In the genomic region with DNA sequence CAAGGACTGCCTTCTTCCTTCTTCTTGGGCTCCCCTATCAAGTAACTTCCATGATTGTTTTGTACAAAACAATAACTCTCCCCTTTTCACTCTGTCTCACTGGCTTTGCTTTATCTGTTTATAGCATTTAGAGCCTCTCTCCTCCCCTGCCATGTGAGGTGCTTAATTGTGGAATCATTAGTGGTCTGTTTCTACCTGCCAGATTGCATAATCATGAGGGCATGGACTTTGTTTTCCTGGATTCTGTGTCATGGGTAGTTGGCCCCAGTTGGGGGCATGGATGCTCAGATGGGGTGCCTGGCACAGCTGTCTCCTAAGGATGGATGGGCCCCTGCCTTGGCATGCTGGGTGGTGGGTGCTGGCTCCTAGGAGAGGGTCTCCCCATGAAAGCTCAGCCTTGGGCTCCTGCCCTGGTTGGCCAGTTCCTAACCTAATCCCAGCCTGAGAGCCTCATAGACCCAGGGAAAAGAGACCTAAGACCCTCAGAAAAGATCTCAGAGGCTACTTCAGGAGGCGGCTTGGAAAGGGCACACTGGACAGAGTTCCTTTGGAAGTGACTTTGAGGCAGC, we compare ENCODE assay signal across 21 cellular contexts. TPM values are rescaled to one million over a fixed set of nuclear protein-coding genes. Genes with fewer than 3 reads are reported as not detected.
A peak's percentile ranks its signal among the peaks of the same experiment; 100 is the strongest.
DNase-seq lines count a peak whose midpoint lies in the region; ATAC-seq, FAIRE-seq and TF ChIP-seq lines count a peak whose summit lies in the region.
"Had no signal": no experiment of that assay in that cellular context is flagged by ENCODE, and none has a peak within 500 bp of the region (broad histone marks: within the 10 kb centered on the region; RNA-seq: fewer than 3 reads in every experiment).

No MANE protein-coding gene starts in this region.

- TF ChIP-seq RAD21 in HepG2 (CRISPR knock-in tag; IDR thresholded peaks at IDR 0.05), result no peak

- no peak overlapping the region for H3K56ac ChIP-seq in mesendoderm (ENCODE audit: low read length)

- H2BK120ac ChIP-seq in mesendoderm (ENCODE audit: low read depth, low read length), result no peak overlapping the region

- H3K79me1 ChIP-seq in mesendoderm (ENCODE audit: low read length), result no peaks in the 10 kb centered on the region

- no peak overlapping the region for H3K4ac ChIP-seq in mesendoderm (ENCODE audit: low read depth, low read length)

- H2BK5ac ChIP-seq in mesendoderm (ENCODE audit: low read length), result no peak overlapping the region

- H3K4me1 ChIP-seq in HepG2 (ENCODE audit: insufficient read depth, low read length) (peaks cover 25% of the 10 kb centered on the region), mesendoderm (ENCODE audit: control insufficient read depth, low read depth, low read length) (no peaks in the 10 kb centered on the region)
- H3K4me1 ChIP-seq: Caco-2, HAP-1 had no signal

- H4K8ac ChIP-seq in mesendoderm (ENCODE audit: low read depth, low read length), result no peak overlapping the region

- H4K20me1 ChIP-seq in HepG2 (ENCODE audit: insufficient read depth, low read length), result no peaks in the 10 kb centered on the region

- H3K27me3 ChIP-seq in HepG2 (ENCODE audit: control insufficient read depth in 1 of 2, insufficient read depth in 2 of 2, low read length in 2 of 2), result peaks cover 0 to 15% of the 10 kb centered on the region in 2 experiments; a peak in 3 of 5 replicates
- H3K27me3 ChIP-seq in mesendoderm (ENCODE audit: insufficient read depth, low read length, poor library complexity), result no peaks in the 10 kb centered on the region

- H3K4me3 ChIP-seq in coronary artery (no peak overlapping the region), HepG2 (replicated peaks in 1 of 3; ENCODE audit: insufficient read depth in 1 of 3, low read depth in 2 of 3, low read length in 3 of 3) (no peak overlapping the region), mesendoderm (ENCODE audit: low read length) (no peak overlapping the region)
- H3K4me3 ChIP-seq: GM12878, HAP-1 had no signal

- H3K36me3 ChIP-seq in HepG2 (replicated peaks in 1 of 2; ENCODE audit: control insufficient read depth in 1 of 2, insufficient read depth in 2 of 2, low read length in 2 of 2) (no peaks in the 10 kb centered on the region), mesendoderm (ENCODE audit: control insufficient read depth, insufficient read depth, low read length) (no peaks in the 10 kb centered on the region)
- H3K36me3 ChIP-seq: HAP-1 had no signal

- TF ChIP-seq CTCF in coronary artery (IDR thresholded peaks at IDR 0.05), result no peak
- TF ChIP-seq CTCF in HepG2 (CRISPR knock-in tag; IDR thresholded peaks at IDR 0.05), result no peak

- no peak overlapping the region for H3K18ac ChIP-seq in mesendoderm (ENCODE audit: low read length)

- POLR2A ChIA-PET in HepG2 (lab: Yijun Ruan, JAX), result no interaction called here

- 17% methylated on average over 1 of the region's 1 CpG for WGBS in HepG2 (ENCODE audit: low lambda C conversion rate)
- no CpG with 5 or more reads among the region's 1 CpG for WGBS in mesendoderm (ENCODE audit: extremely low coverage, insufficient coverage, low lambda C conversion rate)

- intact Hi-C loops in HepG2 (cut with micrococcal nuclease; ENCODE audit: unreplicated experiment), result no loop called here

- H2AFZ ChIP-seq in HepG2 (ENCODE audit: low read length), result no peak overlapping the region

- no peak overlapping the region for H3K27ac ChIP-seq in coronary artery
- H3K27ac ChIP-seq in HepG2 (ENCODE audit: extremely low read length, insufficient read depth, low read length), result no peak overlapping the region
- H3K27ac ChIP-seq in mesendoderm (ENCODE audit: low read depth, low read length), result no peak overlapping the region

- no peak overlapping the region for H4K5ac ChIP-seq in mesendoderm (ENCODE audit: low read length)

- TF ChIP-seq EP300 in HepG2 (IDR thresholded peaks at IDR 0.05; ENCODE audit: low read depth in 2 of 2, low read length in 2 of 2) (no peak), HepG2 (CRISPR knock-in tag; IDR thresholded peaks at IDR 0.05; ENCODE audit: borderline replicate concordance) (no peak)

- H2AK5ac ChIP-seq in mesendoderm (ENCODE audit: low read length), result no peak overlapping the region

- no peak for FAIRE-seq in HepG2 (lab: Jason Lieb, UNC)
- FAIRE-seq: GM12878, H54 had no signal

- no peaks in the 10 kb centered on the region for H3K79me2 ChIP-seq in HepG2 (ENCODE audit: insufficient read depth, low read length)
- H3K79me2 ChIP-seq in mesendoderm (ENCODE audit: control insufficient read depth, insufficient read depth, low read length), result no peaks in the 10 kb centered on the region

- BruUV-seq in HepG2 (replicated peaks; lab: Mats Ljungman, UMichigan), result no TSS peak

- in situ Hi-C loops in HepG2 (cut with HindIII; ENCODE audit: extremely low pct_ligation_motif_present, low pct_unique_long_range_greater_than_20kb), result no loop called here

- H3K9ac ChIP-seq in HepG2 (ENCODE audit: insufficient read depth, low read depth, low read length) (no peak overlapping the region), mesendoderm (ENCODE audit: low read length) (no peak overlapping the region)

- H3K23ac ChIP-seq in mesendoderm (ENCODE audit: low read length), result peak overlapping the region; percentile 16

- peak overlapping the region; percentile 29; the same call in 1 of the 2 replicates for H3K4me2 ChIP-seq in HepG2 (ENCODE audit: low read depth, low read length)
- no peak overlapping the region for H3K4me2 ChIP-seq in mesendoderm (ENCODE audit: low read length)

- TF ChIP-seq POLR2A in HepG2 (IDR thresholded peaks at IDR 0.05; ENCODE audit: insufficient read depth in 1 of 2, low read depth in 2 of 2, low read length in 2 of 2), result no peak

- H3K9me3 ChIP-seq in HepG2 (ENCODE audit: low read length), result no peaks in the 10 kb centered on the region
- H3K9me3 ChIP-seq: Caco-2, HAP-1 had no signal

- CTCF ChIA-PET in HepG2 (lab: Yijun Ruan, JAX; ENCODE audit: low intra/inter-chr PET ratio, low total read pairs), result no interaction called here

- DNase-seq in coronary artery (ENCODE audit: low spot score) (peak; percentile 50), HepG2 (ENCODE audit: low spot score) (no peak), mesendoderm (no peak), DMS 273 treated with DMSO at 0.1 percent for 48 hours (lab: John Stamatoyannopoulos, UW) (no peak), activated T-cell treated with anti-CD3 and anti-CD28 coated beads for 4 hours (no peak), COLO829 (ENCODE audit: low spot score) (no peak)
- DNase-seq: C1 segment of cervical spinal cord; Caco-2; CD4-positive, alpha-beta memory T cell; DMS79; EL; GDM1; GOT3; HFFc6 had no signal

- ATAC-seq in HepG2 (no peak), HG02623 (IDR thresholded peaks at IDR 0.05; ENCODE audit: unreplicated experiment) (no peak)
- ATAC-seq: GM12878 had no signal

- no peak overlapping the region for H2BK15ac ChIP-seq in mesendoderm (replicated peaks; ENCODE audit: low read depth)

TF ChIP-seq in HepG2, 621 proteins besides CTCF, POLR2A, EP300 and RAD21:
- TF ChIP-seq, protein P1, sequence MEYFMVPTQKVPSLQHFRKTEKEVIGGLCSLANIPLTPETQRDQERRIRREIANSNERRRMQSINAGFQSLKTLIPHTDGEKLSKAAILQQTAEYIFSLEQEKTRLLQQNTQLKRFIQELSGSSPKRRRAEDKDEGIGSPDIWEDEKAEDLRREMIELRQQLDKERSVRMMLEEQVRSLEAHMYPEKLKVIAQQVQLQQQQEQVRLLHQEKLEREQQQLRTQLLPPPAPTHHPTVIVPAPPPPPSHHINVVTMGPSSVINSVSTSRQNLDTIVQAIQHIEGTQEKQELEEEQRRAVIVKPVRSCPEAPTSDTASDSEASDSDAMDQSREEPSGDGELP (IDR thresholded peaks at IDR 0.05; ENCODE audit: borderline replicate concordance, low read depth), result no peak
- TF ChIP-seq CEBPB (IDR thresholded peaks at IDR 0.05; ENCODE audit: borderline replicate concordance, low read depth, low read length), result peak; percentile 63

RNA-seq across cellular contexts. Expression of a gene that starts 8.0 kb away (rescaled TPM):
- total RNA-seq in HepG2 (2016; rRNA removed; fragmentation: Illumina TruSeq; extraction: Trizol), result 2.1 and 2.5 TPM in 2 replicates
- total RNA-seq in HepG2 (2016; cell fraction: cytosol; rRNA removed; fragmentation: Illumina TruSeq; extraction: Trizol; ENCODE audit: low read depth), result 4.1 TPM in 2 replicates
- 1.9 and 2.3 TPM in 2 replicates for total RNA-seq in HepG2 (2016; cell fraction: insoluble cytoplasmic fraction; rRNA removed; fragmentation: Illumina TruSeq; extraction: Trizol)
- 6.4 TPM in 2 replicates for total RNA-seq in HepG2 (2016; cell fraction: membrane; rRNA removed; fragmentation: Illumina TruSeq; extraction: Trizol)
- total RNA-seq in HepG2 (2016; cell fraction: nucleus; rRNA removed; fragmentation: Illumina TruSeq; extraction: Trizol), result 1.4 and 1.7 TPM in 2 replicates
- polyA plus RNA-seq in HepG2 (2011; rRNA removed), result 0.91 and 1.2 TPM in 2 replicates
- polyA plus RNA-seq in HepG2 (2011; cell fraction: cytosol; rRNA removed), result 0.81 and 1.0 TPM in 2 replicates
- 0.52 and 0.61 TPM in 2 replicates for polyA plus RNA-seq in HepG2 (2011; cell fraction: nucleus; rRNA removed)
- polyA plus RNA-seq in HepG2 (2012), result 0.36 and 0.52 TPM in 2 replicates
- 5.6 and 6.2 TPM in 2 replicates for polyA plus RNA-seq in HepG2 (2016; cell fraction: cytosol; fragmentation: Illumina TruSeq; extraction: Trizol; ENCODE audit: low read depth)
- polyA plus RNA-seq in HepG2 (2016; cell fraction: insoluble cytoplasmic fraction; fragmentation: Illumina TruSeq; extraction: Trizol; ENCODE audit: low read depth), result 3.3 and 4.1 TPM in 2 replicates
- polyA plus RNA-seq in HepG2 (2016; cell fraction: membrane; fragmentation: Illumina TruSeq; extraction: Trizol; ENCODE audit: low read depth), result 8.7 and 9.1 TPM in 2 replicates
- 3.4 and 3.5 TPM in 2 replicates for polyA plus RNA-seq in HepG2 (2016; cell fraction: nucleus; fragmentation: Illumina TruSeq; extraction: Trizol; ENCODE audit: insufficient read depth, low read depth)
- polyA minus RNA-seq in HepG2 (2011; rRNA and poly(A)+ RNA removed; ENCODE audit: low replicate concordance), result 1.6 TPM in 1 of 2 replicates, not detected in the other
- 0.79 and 1.1 TPM in 2 replicates for polyA minus RNA-seq in HepG2 (2011; cell fraction: cytosol; rRNA and poly(A)+ RNA removed)
- polyA minus RNA-seq in HepG2 (2011; cell fraction: nucleus; rRNA and poly(A)+ RNA removed), result 0.75 and 1.2 TPM in 2 replicates
- 0.03 TPM for polyA plus RNA-seq in mesendoderm (2013, experiment 1 of 2)
- polyA plus RNA-seq in mesendoderm (2013, experiment 2 of 2), result 0.01 TPM
- total RNA-seq: A172; A673; CD4-positive, alpha-beta memory T cell; GM12878; HFFc6 had no signal
- polyA plus RNA-seq: BJ; CD4-positive, alpha-beta memory T cell had no signal
